ENCODE assay signal across 9 cellular contexts in genomic region chr7:111987115-111987826, GRCh38.
DNase-seq lines count a peak whose midpoint lies in the region; ATAC-seq and TF ChIP-seq lines count a peak whose summit lies in the region.
"Had no signal": no experiment of that assay in that cellular context is flagged by ENCODE, and none has a peak within 500 bp of the region (broad histone marks: within the 10 kb centered on the region; RNA-seq: fewer than 3 reads in every experiment).

No MANE protein-coding gene starts in this region.

- 13 to 30% (median 23%) methylated on average over 6 of the region's 6 CpGs for WGBS in spleen, 5 donors

- no peaks in the 10 kb centered on the region for H3K4me1 ChIP-seq in spleen

- H3K9me3 ChIP-seq in spleen = no peaks in the 10 kb centered on the region

- no peak overlapping the region for H3K4me3 Mint-ChIP-seq in natural killer cell

- no peak for TF ChIP-seq CTCF in HL-60 (IDR thresholded peaks at IDR 0.05; ENCODE audit: insufficient read depth, low read length)
- no peak for TF ChIP-seq CTCF in spleen (IDR thresholded peaks at IDR 0.05 in 8 of 11, conservative IDR thresholded peaks at IDR 0.05 in 3 of 11)
- no peak for TF ChIP-seq CTCF in natural killer cell (IDR thresholded peaks at IDR 0.05)

- H3K36me3 ChIP-seq in spleen = peaks cover 0 to 8% (median 0%) of the 10 kb centered on the region in 6 donors

- H3K27me3 ChIP-seq in HL-60 (ENCODE audit: insufficient read depth, poor library complexity, severe bottlenecking) (no peaks in the 10 kb centered on the region), spleen (replicated peaks in 1 of 7) (no peaks in the 10 kb centered on the region)

- H3K27me3 Mint-ChIP-seq in natural killer cell (ENCODE audit: low read depth in 2 of 2) = no peaks in the 10 kb centered on the region

- peak overlapping the region; percentile 67 for H3K27ac ChIP-seq in HL-60 (replicated peaks)
- peak overlapping the region in 5 of 8 donors; percentile 31 to 75 (median 66) for H3K27ac ChIP-seq in spleen

- H3K4me3 ChIP-seq in HL-60 (replicated peaks; ENCODE audit: insufficient read depth, low read length) (no peak overlapping the region), spleen (peak overlapping the region in 1 of 8 donors; percentile 3)

- peaks cover 3 to 9% of the 10 kb centered on the region in 2 donors for H3K9me3 Mint-ChIP-seq in natural killer cell

- H3K27ac Mint-ChIP-seq in natural killer cell = no peak overlapping the region

- intact Hi-C loops in Right ventricle myocardium superior (cut with DNase I) = no loop called here
- intact Hi-C loops in spleen (cut with DNase I; ENCODE audit: low total_unique reads) = no loop called here
- intact Hi-C loops in natural killer cell (cut with micrococcal nuclease) = no loop called here

- ATAC-seq in Right ventricle myocardium superior (ENCODE audit: poor library complexity) (peak; percentile 64), HG03175 (IDR thresholded peaks at IDR 0.05; ENCODE audit: unreplicated experiment) (no peak), natural killer cell (no peak)

- DNase-seq in HL-60 (ENCODE audit: low read depth in 1 of 2, low spot score in 1 of 2) (peak; percentile 52 to 66), UCSD-AML1 (lab: John Stamatoyannopoulos, UW; ENCODE audit: unreplicated experiment) (peak; percentile 6), Right ventricle myocardium superior (no peak), spleen (no peak), 8988T (no peak), AG08396 (ENCODE audit: low spot score) (no peak), natural killer cell (no peak)
- DNase-seq: activated naive CD4-positive, alpha-beta T cell treated with anti-CD3 and anti-CD28 coated beads, Interleukin-2, amount 50 U/mL, for 16 hours had no signal

- no peaks in the 10 kb centered on the region for H3K36me3 Mint-ChIP-seq in natural killer cell

- H3K4me1 Mint-ChIP-seq in natural killer cell = no peaks in the 10 kb centered on the region

- no peak for TF ChIP-seq POLR2A in spleen (IDR thresholded peaks at IDR 0.05)

Comparison
In these comparisons a context has a peak if more than half of its experiments do, and no peak if none do; other contexts are left out.
1. DNase-seq: peak in HL-60 (2 of 2) and UCSD-AML1 (single experiment); none in Right ventricle myocardium superior (single experiment), spleen (single experiment), 8988T (single experiment), AG08396 (single experiment) and natural killer cell (single experiment).